In the genomic region with DNA sequence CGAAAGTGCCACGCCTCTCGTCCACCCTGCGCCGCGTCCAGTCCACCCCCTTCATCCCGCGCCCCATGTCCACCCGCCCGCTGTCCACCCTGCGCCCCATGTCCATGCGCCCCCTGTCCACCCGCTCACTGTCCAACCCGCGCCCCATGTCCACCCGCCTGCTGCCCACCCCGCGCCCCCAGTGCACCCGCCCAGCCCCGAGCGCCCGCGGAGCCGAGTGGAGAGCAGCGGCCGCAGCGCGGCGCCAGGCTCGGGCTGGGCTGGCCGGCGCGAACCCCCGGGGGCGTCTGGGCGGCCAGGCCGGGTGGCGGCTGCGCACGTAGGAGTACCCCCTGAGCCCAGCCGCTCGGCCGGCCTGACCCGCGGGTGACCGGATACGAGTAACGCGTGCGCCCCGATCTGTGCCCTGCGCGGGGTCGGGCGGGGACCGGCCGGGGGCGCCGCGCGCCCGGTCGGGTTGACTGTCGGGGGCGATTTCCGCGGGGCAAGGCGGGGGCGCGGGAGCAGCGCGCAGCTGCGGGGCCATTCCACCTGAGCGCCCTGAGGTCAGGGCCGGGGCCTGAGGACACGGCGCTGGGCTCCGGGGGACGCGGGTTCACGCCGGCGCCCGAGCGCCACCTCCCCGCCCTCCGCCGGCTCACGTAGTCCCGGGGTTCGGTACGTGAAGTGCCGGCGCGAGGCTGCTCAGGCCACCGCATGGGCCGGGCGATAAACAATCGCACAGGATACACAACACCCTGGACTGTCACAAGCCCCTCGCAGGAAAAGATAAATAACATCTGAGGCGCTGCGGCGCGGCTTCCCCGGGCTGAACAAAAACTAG, we compare ENCODE assay signal across 8 cellular contexts. TPM values are rescaled to one million over a fixed set of nuclear protein-coding genes. Genes with fewer than 3 reads are reported as not detected.
DNase-seq lines count a peak whose midpoint lies in the region; ATAC-seq and TF ChIP-seq lines count a peak whose summit lies in the region.

No MANE protein-coding gene starts in this region.

- H3K27ac Mint-ChIP-seq in activated naive CD4-positive, alpha-beta T cell treated with anti-CD3 and anti-CD28 coated beads, Interleukin-2, amount 10 ng/mL, durations not matched to agents 7 days and 5 days = no peak overlapping the region
- H3K27ac Mint-ChIP-seq in stimulated activated naive B cell treated with anti-CD40 and anti-IgM and Interleukin-4, amounts not matched to agents 10 μg/mL and 1 μg/mL and 100 μg/mL, for 72 hours = peak overlapping the region; percentile 6

- no peaks in the 10 kb centered on the region for H3K9me3 Mint-ChIP-seq in activated naive CD4-positive, alpha-beta T cell treated with anti-CD3 and anti-CD28 coated beads, Interleukin-2, amount 10 ng/mL, durations not matched to agents 7 days and 5 days
- H3K9me3 Mint-ChIP-seq in stimulated activated naive B cell treated with anti-CD40 and anti-IgM and Interleukin-4, amounts not matched to agents 10 μg/mL and 1 μg/mL and 100 μg/mL, for 72 hours = peaks cover 0 to 3% of the 10 kb centered on the region in 2 donors

- CTCF ChIA-PET in activated naive CD4-positive, alpha-beta T cell treated with anti-CD3 and anti-CD28 coated beads, Interleukin-2, amount 10 ng/mL, durations not matched to agents 7 days and 5 days (lab: Charles Lee) = no interaction called here

- peak; percentile 24 for DNase-seq in activated naive CD4-positive, alpha-beta T cell treated with anti-CD3 and anti-CD28 coated beads, Interleukin-2, amount 10 ng/mL, durations not matched to agents 7 days and 5 days
- DNase-seq in activated naive CD4-positive, alpha-beta T cell treated with Interleukin-2 at 50 U/mL for 16 hours = no peak
- DNase-seq in ascending aorta (ENCODE audit: low spot score in 2 of 2) = no peak
- DNase-seq in iris pigment epithelial cell (ENCODE audit: low read depth) = peak; percentile 36
- no peak for DNase-seq in stimulated activated naive B cell treated with anti-CD40 and anti-IgM and Interleukin-4, amounts not matched to agents 10 μg/mL and 1 μg/mL and 100 μg/mL, for 72 hours
- DNase-seq in KBM-7 = no peak

- H3K4me1 ChIP-seq in ascending aorta = peaks cover 5% of the 10 kb centered on the region in 2 donors

- peaks cover 53% of the 10 kb centered on the region for H3K27me3 Mint-ChIP-seq in activated naive CD4-positive, alpha-beta T cell treated with anti-CD3 and anti-CD28 coated beads, Interleukin-2, amount 10 ng/mL, durations not matched to agents 7 days and 5 days
- peaks cover 12 to 15% of the 10 kb centered on the region in 2 donors for H3K27me3 Mint-ChIP-seq in stimulated activated naive B cell treated with anti-CD40 and anti-IgM and Interleukin-4, amounts not matched to agents 10 μg/mL and 1 μg/mL and 100 μg/mL, for 72 hours

- peak overlapping the region; percentile 59 to 68 for H3K4me3 ChIP-seq in ascending aorta

- H3K27me3 ChIP-seq in ascending aorta = peaks cover 12% of the 10 kb centered on the region

- H3K4me1 Mint-ChIP-seq in activated naive CD4-positive, alpha-beta T cell treated with anti-CD3 and anti-CD28 coated beads, Interleukin-2, amount 10 ng/mL, durations not matched to agents 7 days and 5 days = peaks cover 3% of the 10 kb centered on the region
- H3K4me1 Mint-ChIP-seq in stimulated activated naive B cell treated with anti-CD40 and anti-IgM and Interleukin-4, amounts not matched to agents 10 μg/mL and 1 μg/mL and 100 μg/mL, for 72 hours = peaks cover 9 to 22% of the 10 kb centered on the region in 2 donors

- TF ChIP-seq CTCF in ascending aorta (IDR thresholded peaks at IDR 0.05) = no peak

- no peaks in the 10 kb centered on the region for H3K36me3 ChIP-seq in ascending aorta

- peak overlapping the region; percentile 54 for H3K4me3 Mint-ChIP-seq in activated naive CD4-positive, alpha-beta T cell treated with anti-CD3 and anti-CD28 coated beads, Interleukin-2, amount 10 ng/mL, durations not matched to agents 7 days and 5 days
- H3K4me3 Mint-ChIP-seq in stimulated activated naive B cell treated with anti-CD40 and anti-IgM and Interleukin-4, amounts not matched to agents 10 μg/mL and 1 μg/mL and 100 μg/mL, for 72 hours = peak overlapping the region in 1 of 2 donors; percentile 59

- in situ Hi-C loops in KBM-7 (cut with MboI; ENCODE audit: low pct_unique_long_range_greater_than_20kb, low sequenced_read_pairs) = no loop called here

- peak; percentile 61 to 63 for ATAC-seq in stimulated activated naive B cell treated with anti-CD40 and anti-IgM and Interleukin-4, amounts not matched to agents 10 μg/mL and 1 μg/mL and 100 μg/mL, for 72 hours (replicated peaks)
- no peak for ATAC-seq in GM21367 (IDR thresholded peaks at IDR 0.05; ENCODE audit: unreplicated experiment)
- no peak for ATAC-seq in HG02623 (IDR thresholded peaks at IDR 0.05; ENCODE audit: unreplicated experiment)

- H3K36me3 Mint-ChIP-seq in activated naive CD4-positive, alpha-beta T cell treated with anti-CD3 and anti-CD28 coated beads, Interleukin-2, amount 10 ng/mL, durations not matched to agents 7 days and 5 days = no peaks in the 10 kb centered on the region
- H3K36me3 Mint-ChIP-seq in stimulated activated naive B cell treated with anti-CD40 and anti-IgM and Interleukin-4, amounts not matched to agents 10 μg/mL and 1 μg/mL and 100 μg/mL, for 72 hours = peaks cover 4 to 5% of the 10 kb centered on the region in 2 donors

- no peak overlapping the region for H3K27ac ChIP-seq in ascending aorta

- H3K9me3 ChIP-seq in ascending aorta = no peaks in the 10 kb centered on the region

- intact Hi-C loops in ascending aorta (cut with DNase I) = no loop called here

RNA-seq across cellular contexts. Expression of gene FLT1, which starts 37.5 kb away (rescaled TPM):
- total RNA-seq in ascending aorta = 46.0 TPM

Comparison
In these comparisons a context has a peak if more than half of its experiments do, and no peak if none do; other contexts are left out.
1. DNase-seq: peak in activated naive CD4-positive, alpha-beta T cell treated with anti-CD3 and anti-CD28 coated beads, Interleukin-2, amount 10 ng/mL, durations not matched to agents 7 days and 5 days (single experiment) and iris pigment epithelial cell (single experiment); none in activated naive CD4-positive, alpha-beta T cell treated with Interleukin-2 at 50 U/mL for 16 hours (single experiment), ascending aorta (0 of 2), stimulated activated naive B cell treated with anti-CD40 and anti-IgM and Interleukin-4, amounts not matched to agents 10 μg/mL and 1 μg/mL and 100 μg/mL, for 72 hours (single experiment) and KBM-7 (single experiment).
2. ATAC-seq: peak in stimulated activated naive B cell treated with anti-CD40 and anti-IgM and Interleukin-4, amounts not matched to agents 10 μg/mL and 1 μg/mL and 100 μg/mL, for 72 hours (2 of 2); none in GM21367 (single experiment) and HG02623 (single experiment).